In the genomic region with DNA sequence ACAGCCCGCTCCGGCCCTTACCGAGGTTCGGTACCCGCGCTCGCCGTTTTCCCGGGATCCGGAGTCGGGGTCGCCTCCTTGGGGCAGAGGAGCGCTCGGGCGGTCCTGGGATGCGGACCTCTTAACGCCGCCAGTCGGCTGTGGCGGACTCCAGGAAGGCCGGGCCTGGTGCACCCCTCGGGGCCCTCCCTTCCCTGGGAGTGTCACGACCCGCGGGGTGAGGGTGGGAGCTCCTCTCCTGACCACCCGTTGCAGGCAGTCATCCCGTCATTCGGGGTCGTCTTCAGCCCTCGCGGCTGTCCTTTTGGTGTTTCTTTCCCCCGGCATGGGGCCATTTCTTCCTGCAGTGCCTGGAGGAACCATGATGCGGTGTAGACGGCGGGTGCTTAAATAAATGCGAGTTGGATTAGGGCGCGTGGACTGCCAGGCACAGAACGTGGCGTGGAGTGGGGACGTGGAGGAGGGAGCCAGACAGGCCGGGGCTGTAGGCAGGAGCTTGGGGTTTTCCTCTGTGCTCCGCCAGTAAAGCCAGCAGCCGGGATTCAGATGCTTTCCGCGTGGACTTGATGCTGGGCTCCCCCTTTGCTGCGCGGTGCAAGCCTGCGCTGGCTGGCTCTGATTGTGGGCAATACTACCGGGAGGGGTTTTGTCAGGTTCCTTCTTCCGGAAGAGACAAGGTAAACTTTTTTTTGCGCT, we compare ENCODE assay signal across 8 cellular contexts. TPM values are rescaled to one million over a fixed set of nuclear protein-coding genes. Genes with fewer than 3 reads are reported as not detected.
A peak's percentile ranks its signal among the peaks of the same experiment; 100 is the strongest.
DNase-seq lines count a peak whose midpoint lies in the region; ATAC-seq, FAIRE-seq and TF ChIP-seq lines count a peak whose summit lies in the region.

No MANE protein-coding gene starts in this region.

- TF ChIP-seq POLR2A in HepG2 (IDR thresholded peaks at IDR 0.05; ENCODE audit: insufficient read depth in 1 of 2, low read depth in 2 of 2, low read length in 2 of 2), result no peak; a peak in 1 of 4 replicates

- H3K4me1 ChIP-seq in KMS-11 (ENCODE audit: low read depth, poor library complexity, severe bottlenecking), result peaks cover 11% of the 10 kb centered on the region
- no peaks in the 10 kb centered on the region for H3K4me1 ChIP-seq in colonic mucosa
- peaks cover 35% of the 10 kb centered on the region for H3K4me1 ChIP-seq in HepG2 (ENCODE audit: insufficient read depth, low read length)

- H3K79me2 ChIP-seq in KMS-11 (ENCODE audit: insufficient read depth, low read depth) (peaks cover 33% of the 10 kb centered on the region), HepG2 (ENCODE audit: insufficient read depth, low read length) (peaks cover 45% of the 10 kb centered on the region)

- H3K9me3 ChIP-seq in colonic mucosa (no peaks in the 10 kb centered on the region), HepG2 (ENCODE audit: low read length) (no peaks in the 10 kb centered on the region)

- H3K27me3 ChIP-seq in KMS-11 (ENCODE audit: insufficient read depth, low read depth), result no peaks in the 10 kb centered on the region
- H3K27me3 ChIP-seq in colonic mucosa, result no peaks in the 10 kb centered on the region
- no peaks in the 10 kb centered on the region; a peak in 1 of 5 replicates for H3K27me3 ChIP-seq in HepG2 (ENCODE audit: control insufficient read depth in 1 of 2, insufficient read depth in 2 of 2, low read length in 2 of 2)

- H3K9ac ChIP-seq in KMS-11, result peak overlapping the region; percentile 83
- peak overlapping the region; percentile 85 to 91 for H3K9ac ChIP-seq in colonic mucosa (ENCODE audit: low read depth in 2 of 2, low read length in 2 of 2)
- H3K9ac ChIP-seq in HepG2 (ENCODE audit: insufficient read depth, low read depth, low read length), result peak overlapping the region; percentile 84

- FAIRE-seq in HepG2 (lab: Jason Lieb, UNC), result no peak
- FAIRE-seq in GM19239 (lab: Jason Lieb, UNC), result no peak

- in situ Hi-C loops in G401 (cut with HindIII; ENCODE audit: low sequenced_read_pairs) (no loop called here), HepG2 (cut with HindIII; ENCODE audit: extremely low pct_ligation_motif_present, low pct_unique_long_range_greater_than_20kb) (no loop called here)

- BruUV-seq in HepG2 (replicated peaks; lab: Mats Ljungman, UMichigan), result no TSS peak

- CTCF ChIA-PET in HepG2 (lab: Yijun Ruan, JAX; ENCODE audit: low intra/inter-chr PET ratio, low total read pairs), result no interaction called here

- H4K20me1 ChIP-seq in KMS-11 (ENCODE audit: insufficient read depth) (no peaks in the 10 kb centered on the region; the same call in 1 of the 2 replicates), HepG2 (ENCODE audit: insufficient read depth, low read length) (no peaks in the 10 kb centered on the region)

- TF ChIP-seq CTCF in KMS-11 (conservative IDR thresholded peaks at IDR 0.05; ENCODE audit: low read depth, low read length) (no peak), colonic mucosa (IDR thresholded peaks at IDR 0.05) (no peak), HepG2 (CRISPR knock-in tag; IDR thresholded peaks at IDR 0.05) (no peak)

- TF ChIP-seq EP300 in HepG2 (IDR thresholded peaks at IDR 0.05; ENCODE audit: low read depth in 2 of 2, low read length in 2 of 2) (no peak), HepG2 (CRISPR knock-in tag; IDR thresholded peaks at IDR 0.05; ENCODE audit: borderline replicate concordance) (no peak)

- peak; percentile 73 for DNase-seq in G401 (ENCODE audit: low spot score)
- peak; percentile 40 for DNase-seq in activated CD4-positive, alpha-beta T cell treated with anti-CD3 and anti-CD28 coated beads for 1 hour
- peak; percentile 75 for DNase-seq in colonic mucosa
- DNase-seq in HepG2 (ENCODE audit: low spot score), result peak; percentile 49
- DNase-seq in stimulated activated CD4-positive, alpha-beta T cell treated with anti-CD3 and anti-CD28 coated beads, Interleukin-2, amount 100 ng/mL, for 48 hours, result peak; percentile 28 to 36
- DNase-seq in GM19239 (ENCODE audit: insufficient read length, low spot score), result no peak

- H2AFZ ChIP-seq in KMS-11 (ENCODE audit: low read depth) (peak overlapping the region; percentile 68), HepG2 (ENCODE audit: low read length) (no peak overlapping the region)

- H3K27ac ChIP-seq in KMS-11, result peak overlapping the region; percentile 87
- peak overlapping the region; percentile 87 for H3K27ac ChIP-seq in colonic mucosa
- H3K27ac ChIP-seq in HepG2 (ENCODE audit: extremely low read length, insufficient read depth, low read length), result peak overlapping the region; percentile 96

- TF ChIP-seq RAD21 in HepG2 (CRISPR knock-in tag; IDR thresholded peaks at IDR 0.05), result no peak

- H3K36me3 ChIP-seq in KMS-11 (ENCODE audit: insufficient read depth) (no peaks in the 10 kb centered on the region), colonic mucosa (no peaks in the 10 kb centered on the region), HepG2 (replicated peaks in 1 of 2; ENCODE audit: control insufficient read depth in 1 of 2, insufficient read depth in 2 of 2, low read length in 2 of 2) (no peaks in the 10 kb centered on the region)

- WGBS in HepG2 (ENCODE audit: low lambda C conversion rate), result under 1% methylated on average over 13 of the region's 52 CpGs

- intact Hi-C loops in colonic mucosa (cut with DNase I), result loop anchor here (5.0 kb wide), 1 partner anchor 76 kb away; no protein-coding TSS in a partner anchor
- intact Hi-C loops in HepG2 (cut with micrococcal nuclease; ENCODE audit: unreplicated experiment), result loop anchor here (5.0 kb wide), 2 partner anchors 59 to 76 kb away; no protein-coding TSS in a partner anchor

- POLR2A ChIA-PET in HepG2 (lab: Yijun Ruan, JAX), result interaction anchor here (0.7 to 5.1 kb wide), 13 partner anchors 14 to 139 kb away, joined by 3 to 130 read pairs (median 7); no protein-coding TSS in a partner anchor

- H3K4me3 ChIP-seq in KMS-11 (IDR thresholded peaks at IDR 0.05; ENCODE audit: insufficient read depth, low read depth, low read length) (no peak overlapping the region), colonic mucosa (peak overlapping the region; percentile 72), HepG2 (replicated peaks in 1 of 3; ENCODE audit: insufficient read depth in 1 of 3, low read depth in 2 of 3, low read length in 3 of 3) (peak overlapping the region; percentile 87 to 95 (median 88))

- H3K4me2 ChIP-seq in KMS-11, result peak overlapping the region; percentile 75
- H3K4me2 ChIP-seq in HepG2 (ENCODE audit: low read depth, low read length), result peak overlapping the region; percentile 93

- ATAC-seq in GM21717 (IDR thresholded peaks at IDR 0.05; ENCODE audit: unreplicated experiment), result peak; percentile 23
- ATAC-seq in HepG2, result peak; percentile 59

TF ChIP-seq in HepG2, 621 proteins besides CTCF, POLR2A, EP300 and RAD21 (continues in another document):
- TF ChIP-seq HNRNPLL (IDR thresholded peaks at IDR 0.05; ENCODE audit: low read depth, low read length, poor library complexity, severe bottlenecking) (peak; percentile 61), NFIB (CRISPR knock-in tag; IDR thresholded peaks at IDR 0.05; ENCODE audit: borderline replicate concordance) (0 out of 2 replicates have a peak, but pooled peaks have one; percentile 3), FIP1L1 (IDR thresholded peaks at IDR 0.05; ENCODE audit: borderline replicate concordance, insufficient read depth, low read depth, low read length) (no peak), PTBP1 (IDR thresholded peaks at IDR 0.05; ENCODE audit: low read depth, low read length, poor library complexity, severe bottlenecking) (peak; percentile 31)
- TF ChIP-seq, protein P1, sequence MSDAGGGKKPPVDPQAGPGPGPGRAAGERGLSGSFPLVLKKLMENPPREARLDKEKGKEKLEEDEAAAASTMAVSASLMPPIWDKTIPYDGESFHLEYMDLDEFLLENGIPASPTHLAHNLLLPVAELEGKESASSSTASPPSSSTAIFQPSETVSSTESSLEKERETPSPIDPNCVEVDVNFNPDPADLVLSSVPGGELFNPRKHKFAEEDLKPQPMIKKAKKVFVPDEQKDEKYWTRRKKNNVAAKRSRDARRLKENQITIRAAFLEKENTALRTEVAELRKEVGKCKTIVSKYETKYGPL (CRISPR knock-in tag; IDR thresholded peaks at IDR 0.05), result no peak
- TF ChIP-seq, protein P2, sequence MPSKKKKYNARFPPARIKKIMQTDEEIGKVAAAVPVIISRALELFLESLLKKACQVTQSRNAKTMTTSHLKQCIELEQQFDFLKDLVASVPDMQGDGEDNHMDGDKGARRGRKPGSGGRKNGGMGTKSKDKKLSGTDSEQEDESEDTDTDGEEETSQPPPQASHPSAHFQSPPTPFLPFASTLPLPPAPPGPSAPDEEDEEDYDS (CRISPR knock-in tag; IDR thresholded peaks at IDR 0.05), result 0 out of 2 replicates have a peak, but pooled peaks have one; percentile 11

RNA-seq across cellular contexts. Expression of a gene that starts 0.8 kb away (rescaled TPM):
- total RNA-seq in G401 (2014; rRNA removed; shearing (Covaris generic)), result 9.3 and 12.7 TPM in 2 replicates
- total RNA-seq in colonic mucosa, result 10 to 100 TPM; 37.3 to 42.0 TPM
- 22.1 and 23.6 TPM in 2 replicates for total RNA-seq in HepG2 (2016; rRNA removed; fragmentation: Illumina TruSeq; extraction: Trizol)
- total RNA-seq in HepG2 (2016; cell fraction: cytosol; rRNA removed; fragmentation: Illumina TruSeq; extraction: Trizol; ENCODE audit: low read depth), result 20.8 and 22.8 TPM in 2 replicates
- total RNA-seq in HepG2 (2016; cell fraction: insoluble cytoplasmic fraction; rRNA removed; fragmentation: Illumina TruSeq; extraction: Trizol), result 21.8 and 24.7 TPM in 2 replicates
- 10.3 and 11.0 TPM in 2 replicates for total RNA-seq in HepG2 (2016; cell fraction: membrane; rRNA removed; fragmentation: Illumina TruSeq; extraction: Trizol)
- total RNA-seq in HepG2 (2016; cell fraction: nucleus; rRNA removed; fragmentation: Illumina TruSeq; extraction: Trizol), result 57.2 and 66.1 TPM in 2 replicates
- 17.0 and 19.4 TPM in 2 replicates for polyA plus RNA-seq in HepG2 (2011; rRNA removed)
- 11.7 and 13.8 TPM in 2 replicates for polyA plus RNA-seq in HepG2 (2011; cell fraction: cytosol; rRNA removed)
- 48.5 and 52.1 TPM in 2 replicates for polyA plus RNA-seq in HepG2 (2011; cell fraction: nucleus; rRNA removed)
- polyA plus RNA-seq in HepG2 (2012), result 16.3 and 20.3 TPM in 2 replicates
- 1.3 and 2.9 TPM in 2 replicates for polyA plus RNA-seq in HepG2 (2016; cell fraction: cytosol; fragmentation: Illumina TruSeq; extraction: Trizol; ENCODE audit: low read depth)
- 17.0 and 17.2 TPM in 2 replicates for polyA plus RNA-seq in HepG2 (2016; cell fraction: insoluble cytoplasmic fraction; fragmentation: Illumina TruSeq; extraction: Trizol; ENCODE audit: low read depth)
- polyA plus RNA-seq in HepG2 (2016; cell fraction: membrane; fragmentation: Illumina TruSeq; extraction: Trizol; ENCODE audit: low read depth), result 2.1 and 3.2 TPM in 2 replicates
- polyA plus RNA-seq in HepG2 (2016; cell fraction: nucleus; fragmentation: Illumina TruSeq; extraction: Trizol; ENCODE audit: insufficient read depth, low read depth), result 19.2 and 19.7 TPM in 2 replicates
- 41.5 and 98.3 TPM in 2 replicates for polyA minus RNA-seq in HepG2 (2011; rRNA and poly(A)+ RNA removed; ENCODE audit: low replicate concordance)
- polyA minus RNA-seq in HepG2 (2011; cell fraction: cytosol; rRNA and poly(A)+ RNA removed), result 23.4 and 23.7 TPM in 2 replicates
- 263 and 268 TPM in 2 replicates for polyA minus RNA-seq in HepG2 (2011; cell fraction: nucleus; rRNA and poly(A)+ RNA removed)
